In genomic region chr15:38459480-38459879, GRCh38 we compare ENCODE assay signal across 20 cellular contexts.
"Had no signal": no experiment of that assay in that cellular context is flagged by ENCODE, and none has a peak within 500 bp of the region (broad histone marks: within the 10 kb centered on the region; RNA-seq: fewer than 3 reads in every experiment).

No MANE protein-coding gene starts in this region.

- H3K9me3 Mint-ChIP-seq: natural killer cell treated with Interleukin-12 subunit alpha and Interleukin-12 subunit beta and Interleukin-15 and Interleukin-18, amount 100 ng/mL, for 72 hours had no signal

- ATAC-seq: esophagus mucosa; heart left ventricle; left colon; left ventricle myocardium superior; natural killer cell treated with Interleukin-12 subunit alpha and Interleukin-12 subunit beta and Interleukin-15 and Interleukin-18, amount 100 ng/mL, for 72 hours; pancreas; right cardiac atrium; stimulated activated naive CD8-positive, alpha-beta T cell treated with anti-CD3 and anti-CD28 coated beads, Interleukin-15, Interleukin-2, amounts not matched to agents 100 U/mL and 50 U/mL, for 24 hours had no signal

- H3K27me3 Mint-ChIP-seq: natural killer cell treated with Interleukin-12 subunit alpha and Interleukin-12 subunit beta and Interleukin-15 and Interleukin-18, amount 100 ng/mL, for 72 hours; progenitor cell of endocrine pancreas had no signal

- H3K9me3 ChIP-seq: heart left ventricle, pancreas, testis, tibial nerve had no signal

- H3K27ac Mint-ChIP-seq: natural killer cell treated with Interleukin-12 subunit alpha and Interleukin-12 subunit beta and Interleukin-15 and Interleukin-18, amount 100 ng/mL, for 72 hours; progenitor cell of endocrine pancreas had no signal

- DNase-seq: effector memory CD4-positive, alpha-beta T cell; heart left ventricle; hippocampal formation; left colon; left ventricle myocardium superior; mesenchymal stem cell; midbrain; occipital lobe; right cardiac atrium; small intestine; stimulated activated CD4-positive, alpha-beta T cell treated with anti-CD3 and anti-CD28 coated beads, Interleukin-2, amount 100 ng/mL, for 48 hours; stimulated activated naive CD8-positive, alpha-beta T cell treated with anti-CD3 and anti-CD28 coated beads, Interleukin-15, Interleukin-2, amounts not matched to agents 100 U/mL and 50 U/mL, for 24 hours; testis had no signal

- H3K36me3 ChIP-seq: heart left ventricle, pancreas had no signal

- H3K27ac ChIP-seq: coronary artery, heart left ventricle, pancreas, testis, tibial nerve had no signal

- H3K36me3 Mint-ChIP-seq: natural killer cell treated with Interleukin-12 subunit alpha and Interleukin-12 subunit beta and Interleukin-15 and Interleukin-18, amount 100 ng/mL, for 72 hours had no signal

- H3K4me3 ChIP-seq: coronary artery, heart left ventricle, lung, pancreas, testis, tibial nerve had no signal

- H3K27me3 ChIP-seq: heart left ventricle, pancreas, testis, tibial nerve had no signal
